Comparison of ENCODE assay signal across 15 cellular contexts in the genomic region with DNA sequence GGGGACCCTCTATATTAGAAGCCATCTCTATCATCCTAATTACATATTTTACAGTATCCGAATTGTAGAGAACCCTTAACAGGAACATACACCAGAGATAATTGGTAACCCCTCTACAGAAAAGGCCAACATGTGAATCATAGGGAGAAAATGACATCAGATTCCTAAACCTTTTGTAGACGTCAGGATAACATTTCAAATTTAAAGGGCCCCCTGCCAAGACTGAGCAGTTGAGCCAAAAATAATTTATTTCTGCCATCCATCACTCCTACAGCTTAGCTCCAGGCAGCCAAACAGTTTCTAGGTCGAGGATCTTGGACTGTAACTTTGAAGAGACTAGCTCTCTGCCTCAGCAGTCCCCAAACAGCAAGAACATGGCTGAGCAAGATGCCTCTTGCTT. TPM values are rescaled to one million over a fixed set of nuclear protein-coding genes. Genes with fewer than 3 reads are reported as not detected.
DNase-seq lines count a peak whose midpoint lies in the region; ATAC-seq and TF ChIP-seq lines count a peak whose summit lies in the region.
"Had no signal": no experiment of that assay in that cellular context is flagged by ENCODE, and none has a peak within 500 bp of the region (broad histone marks: within the 10 kb centered on the region; RNA-seq: fewer than 3 reads in every experiment).

No MANE protein-coding gene starts in this region.

- dilution Hi-C loops in mammary epithelial cell (cut with HindIII; ENCODE audit: low sequenced_read_pairs): no loop called here

- H3K27me3 ChIP-seq in mammary epithelial cell (ENCODE audit: insufficient read depth, low read length) (no peaks in the 10 kb centered on the region), aorta (ENCODE audit: control insufficient read depth in 1 of 2, insufficient read depth in 2 of 2, low read length in 1 of 2) (no peaks in the 10 kb centered on the region)
- H3K27me3 ChIP-seq: right lobe of liver had no signal

- no TSS peak for BruUV-seq in MCF 10A (replicated peaks; lab: Mats Ljungman, UMichigan)
- BruUV-seq in mammary epithelial cell (replicated peaks; lab: Mats Ljungman, UMichigan): no TSS peak

- TF ChIP-seq CTCF in MCF 10A (IDR thresholded peaks at IDR 0.05; ENCODE audit: unreplicated experiment) (no peak), mammary epithelial cell (conservative IDR thresholded peaks at IDR 0.05 in 1 of 2, IDR thresholded peaks at IDR 0.05 in 1 of 2; ENCODE audit: extremely low read depth in 1 of 2, insufficient read depth in 1 of 2, low read depth in 1 of 2, low read length in 2 of 2) (no peak), choroid plexus epithelial cell (conservative IDR thresholded peaks at IDR 0.05; ENCODE audit: low read depth, low read length) (no peak)

- peaks cover 11% of the 10 kb centered on the region for H3K36me3 Mint-ChIP-seq in MCF 10A (ENCODE audit: insufficient read depth, unreplicated experiment)
- H3K36me3 Mint-ChIP-seq: natural killer cell had no signal

- peaks cover 10% of the 10 kb centered on the region for H3K4me1 Mint-ChIP-seq in MCF 10A (ENCODE audit: insufficient read depth, unreplicated experiment)
- H3K4me1 Mint-ChIP-seq: natural killer cell had no signal

- H2AFZ ChIP-seq in mammary epithelial cell (ENCODE audit: low read depth, low read length): no peak overlapping the region

- H3K27me3 Mint-ChIP-seq in MCF 10A (ENCODE audit: insufficient read depth, unreplicated experiment): no peaks in the 10 kb centered on the region

- CTCF ChIA-PET in MCF 10A (lab: Yijun Ruan, JAX) (interaction anchor here (0.6 to 18.5 kb wide), 5 partner anchors 12 to 308 kb away, joined by 3 to 260 read pairs (median 4); no protein-coding TSS in a partner anchor), mammary epithelial cell (lab: Charles Lee; ENCODE audit: low non-redundant PET) (interaction anchor here (0.7 kb wide), 1 partner anchor 94 kb away, joined by 4 read pairs; no protein-coding TSS in a partner anchor)

- H3K27ac Mint-ChIP-seq in MCF 10A (ENCODE audit: low read depth, unreplicated experiment): no peak overlapping the region
- H3K27ac Mint-ChIP-seq: natural killer cell had no signal

- no peak overlapping the region for H3K4me2 ChIP-seq in mammary epithelial cell (ENCODE audit: insufficient read depth, low read depth, low read length)

- H3K9ac ChIP-seq in mammary epithelial cell (ENCODE audit: insufficient read depth, low read length): no peak overlapping the region

- in situ Hi-C loops in mammary epithelial cell (cut with MboI; ENCODE audit: low sequenced_read_pairs in 2 of 2): no loop called here

- H3K9me3 Mint-ChIP-seq in MCF 10A (ENCODE audit: unreplicated experiment): no peaks in the 10 kb centered on the region
- H3K9me3 Mint-ChIP-seq: natural killer cell had no signal

- no peak overlapping the region for H3K4me3 Mint-ChIP-seq in MCF 10A (ENCODE audit: unreplicated experiment)
- H3K4me3 Mint-ChIP-seq: natural killer cell had no signal

- WGBS in mammary epithelial cell (ENCODE audit: low coverage, missing lambda C conversion rate): 55% methylated on average over 3 of the region's 3 CpGs
- 6 to 7% methylated on average over 3 of the region's 3 CpGs for WGBS in aorta, 2 donors

- peaks cover 41% of the 10 kb centered on the region for H3K79me2 ChIP-seq in mammary epithelial cell (ENCODE audit: insufficient read depth, low read length)

- H3K36me3 ChIP-seq in mammary epithelial cell (ENCODE audit: insufficient read depth, low read length): peaks cover 11% of the 10 kb centered on the region
- H3K36me3 ChIP-seq in aorta (ENCODE audit: control insufficient read depth in 1 of 2, insufficient read depth in 2 of 2, low read length in 1 of 2): peaks cover 0 to 8% of the 10 kb centered on the region in 2 donors

- H3K9me3 ChIP-seq in mammary epithelial cell (replicated peaks; ENCODE audit: insufficient read depth, low read length) (no peaks in the 10 kb centered on the region), aorta (ENCODE audit: control insufficient read depth, low read length) (no peaks in the 10 kb centered on the region)
- H3K9me3 ChIP-seq: right lobe of liver had no signal

- H3K27ac ChIP-seq in mammary epithelial cell (ENCODE audit: insufficient read depth, low read depth, low read length) (no peak overlapping the region), aorta (ENCODE audit: low read depth in 1 of 2, low read length in 2 of 2) (peak overlapping the region in 1 of 2 donors; percentile 69)
- H3K27ac ChIP-seq: right lobe of liver had no signal

- intact Hi-C loops in MCF 10A (cut with micrococcal nuclease) (no loop called here), mammary epithelial cell (cut with micrococcal nuclease) (no loop called here), aorta (cut with DNase I) (loop anchor here in 1 of 2 donors (1.0 kb wide), 1 partner anchor 21 kb away; the partner anchor contains the start of gene ZNF697)

- no peaks in the 10 kb centered on the region for H4K20me1 ChIP-seq in mammary epithelial cell (ENCODE audit: insufficient read depth, low read length)

- POLR2A ChIA-PET in MCF 10A (lab: Yijun Ruan, JAX): interaction anchor here (0.7 to 1.1 kb wide), 3 partner anchors 18 to 85 kb away, joined by 3 to 4 read pairs (median 3); no protein-coding TSS in a partner anchor

- ATAC-seq in aorta (ENCODE audit: low FRiP score) (peak; percentile 73), HG03571 (IDR thresholded peaks at IDR 0.05; ENCODE audit: unreplicated experiment) (no peak), GM21619 (IDR thresholded peaks at IDR 0.05; ENCODE audit: unreplicated experiment) (no peak)
- ATAC-seq: natural killer cell, PC-3, right lobe of liver had no signal

- H3K4me3 ChIP-seq in mammary epithelial cell (replicated peaks in 1 of 3; ENCODE audit: insufficient read depth in 1 of 3, low read depth in 2 of 3, low read length in 3 of 3) (no peak overlapping the region), choroid plexus epithelial cell (ENCODE audit: low read depth, low read length) (no peak overlapping the region), aorta (ENCODE audit: low read length in 2 of 2) (no peak overlapping the region)
- H3K4me3 ChIP-seq: right lobe of liver had no signal

- H3K4me1 ChIP-seq in mammary epithelial cell (ENCODE audit: insufficient read depth, low read length) (peaks cover 10% of the 10 kb centered on the region), aorta (ENCODE audit: control insufficient read depth in 1 of 2, insufficient read depth in 2 of 2, low read length in 2 of 2) (peaks cover 3 to 7% of the 10 kb centered on the region in 2 donors)

- peak; percentile 31 for DNase-seq in MCF 10A (ENCODE audit: unreplicated experiment)
- DNase-seq in mammary epithelial cell: no peak
- peak; percentile 61 for DNase-seq in choroid plexus epithelial cell (ENCODE audit: low read depth)
- peak; percentile 49 to 60 for DNase-seq in lung microvascular endothelial cell (ENCODE audit: low read depth in 2 of 2)
- DNase-seq in aorta: no peak
- DNase-seq in cerebellum (ENCODE audit: low spot score): no peak
- DNase-seq: 8988T; activated T-cell treated with anti-CD3 and anti-CD28 coated beads, Interleukin-2, amount 50 U/mL, for 1 hour; Calu3; natural killer cell; NCI-H1092 treated with DMSO at 0.1 percent for 48 hours; PC-3; right lobe of liver had no signal

RNA-seq across cellular contexts. Expression of gene ZNF697, which starts 21.2 kb away (rescaled TPM):
- total RNA-seq in MCF 10A (2022): 12.2 and 13.2 TPM in 2 replicates
- total RNA-seq in mammary epithelial cell: 1 to 10 TPM; 7.3 to 9.4 TPM
- 1.8 TPM for polyA plus RNA-seq in mammary epithelial cell
- 5.2 TPM for polyA minus RNA-seq in mammary epithelial cell
- 13.1 and 18.8 TPM in 2 replicates for total RNA-seq in lung microvascular endothelial cell
- 1 to 10 TPM; 5.1 to 6.0 TPM for total RNA-seq in aorta
- polyA plus RNA-seq in aorta: 1 to 10 TPM in 1 of 2 donors, under 1 TPM in 1; 0.63 to 1.3 TPM
- total RNA-seq in cerebellum: 28.3 TPM

Comparison
In these comparisons a context has a peak if more than half of its experiments do, and no peak if none do; other contexts are left out.
1. DNase-seq: peak in MCF 10A (single experiment), choroid plexus epithelial cell (single experiment) and lung microvascular endothelial cell (2 of 2); none in mammary epithelial cell (single experiment), aorta (0 of 2) and cerebellum (single experiment).